1 cellular context compared by ENCODE assay signal in genomic region chr1:212667223-212668139, GRCh38.
TF ChIP-seq lines count a peak whose summit lies in the region.

No MANE protein-coding gene starts in this region.

TF ChIP-seq in K562, 482 proteins besides CTCF, POLR2A, EP300 and RAD21 (continued from another document):
- TF ChIP-seq CEBPG (CRISPR knock-in tag; IDR thresholded peaks at IDR 0.05): no peak
- TF ChIP-seq CEBPG (tag; conservative IDR thresholded peaks at IDR 0.05 in 1 of 2, IDR thresholded peaks at IDR 0.05 in 1 of 2): 0 out of 4 replicates have a peak, but pooled peaks of 1 of the 2 experiments have one; percentile 33
- TF ChIP-seq NONO (IDR thresholded peaks at IDR 0.05; ENCODE audit: low read depth in 2 of 2, low read length in 1 of 2): no peak
- TF ChIP-seq ZNF764 (CRISPR knock-in tag; IDR thresholded peaks at IDR 0.05; ENCODE audit: low read depth): no peak
- TF ChIP-seq ZFP36 (IDR thresholded peaks at IDR 0.05; ENCODE audit: low read depth, low read length, partially characterized antibody): peak; percentile 32
- TF ChIP-seq FOSL1 (tag; conservative IDR thresholded peaks at IDR 0.05): peak; percentile 83
- TF ChIP-seq JUND (IDR thresholded peaks at IDR 0.05; ENCODE audit: borderline replicate concordance, low read depth, low read length): peak; percentile 69; the same call in 1 of the 2 replicates
- peak; percentile 60; the same call in 1 of the 3 replicates for TF ChIP-seq JUND (tag; IDR thresholded peaks at IDR 0.05; ENCODE audit: borderline replicate concordance, low read depth, low read length)
- TF ChIP-seq ATF3 (IDR thresholded peaks at IDR 0.05): peak; percentile 49; the same call in 1 of the 2 replicates
- TF ChIP-seq ATF3 (CRISPR knock-in tag; conservative IDR thresholded peaks at IDR 0.05): no peak
